In genomic region chr12:46450279-46450748, GRCh38 we compare ENCODE assay signal across 9 cellular contexts.
DNase-seq lines count a peak whose midpoint lies in the region; ATAC-seq and TF ChIP-seq lines count a peak whose summit lies in the region.
"Had no signal": no experiment of that assay in that cellular context is flagged by ENCODE, and none has a peak within 500 bp of the region (broad histone marks: within the 10 kb centered on the region; RNA-seq: fewer than 3 reads in every experiment).

No MANE protein-coding gene starts in this region.

- TF ChIP-seq CTCF in PC-3 (conservative IDR thresholded peaks at IDR 0.05; ENCODE audit: low read depth, low read length) (no peak), osteoblast (IDR thresholded peaks at IDR 0.05; ENCODE audit: extremely low read depth, low read depth, low read length) (no peak)

- H3K27ac ChIP-seq in PC-3 (ENCODE audit: low read length) (no peak overlapping the region), epithelial cell of prostate (peak overlapping the region; percentile 99), osteoblast (ENCODE audit: low read depth, low read length) (no peak overlapping the region)

- H4K20me1 ChIP-seq in PC-3 (ENCODE audit: low read length) (no peaks in the 10 kb centered on the region), osteoblast (ENCODE audit: insufficient read depth, low read length) (no peaks in the 10 kb centered on the region)

- H3K79me2 ChIP-seq in PC-3 (ENCODE audit: low read length) (no peaks in the 10 kb centered on the region), osteoblast (ENCODE audit: insufficient read depth, low read length) (no peaks in the 10 kb centered on the region)

- H3K4me2 ChIP-seq in PC-3 (ENCODE audit: low read length) (0 out of 2 replicates have a peak overlapping the region, but pooled peaks have one; percentile 7), osteoblast (ENCODE audit: insufficient read depth, low read length) (no peak overlapping the region)

- H3K27me3 ChIP-seq in PC-3 (ENCODE audit: low read length) (no peaks in the 10 kb centered on the region), osteoblast (ENCODE audit: insufficient read depth, low read length) (no peaks in the 10 kb centered on the region)

- BruUV-seq in PC-3 (replicated peaks; lab: Mats Ljungman, UMichigan), result no TSS peak

- H3K9me3 ChIP-seq in PC-3 (ENCODE audit: low read length), result no peaks in the 10 kb centered on the region
- H3K9me3 ChIP-seq in osteoblast (ENCODE audit: low read depth, low read length), result no peaks in the 10 kb centered on the region

- H2AFZ ChIP-seq in PC-3 (ENCODE audit: low read length) (no peak overlapping the region), osteoblast (ENCODE audit: low read length) (no peak overlapping the region)

- ATAC-seq in PC-3, result no peak
- ATAC-seq in HG03159 (IDR thresholded peaks at IDR 0.05; ENCODE audit: unreplicated experiment), result no peak
- ATAC-seq in GM21619 (IDR thresholded peaks at IDR 0.05; ENCODE audit: unreplicated experiment), result no peak

- POLR2A ChIA-PET in PC-3 (lab: Charles Lee; ENCODE audit: unreplicated experiment), result interaction anchor here (0.6 kb wide), 1 partner anchor 21 kb away, joined by 4 read pairs; no protein-coding TSS in a partner anchor

- no peaks in the 10 kb centered on the region for H3F3A ChIP-seq in PC-3 (ENCODE audit: low read length, unreplicated experiment)

- no peaks in the 10 kb centered on the region for H3K9me2 ChIP-seq in PC-3 (replicated peaks; ENCODE audit: low read length)

- H3K36me3 ChIP-seq in PC-3 (ENCODE audit: low read depth, low read length) (no peaks in the 10 kb centered on the region), osteoblast (ENCODE audit: insufficient read depth, low read length) (no peaks in the 10 kb centered on the region)

- no peak overlapping the region for H3K9ac ChIP-seq in PC-3 (ENCODE audit: low read length)

- H3K4me3 ChIP-seq in PC-3 (ENCODE audit: low read length) (no peak overlapping the region), osteoblast (ENCODE audit: insufficient read depth, low read length) (no peak overlapping the region)

- CTCF ChIA-PET in PC-3 (lab: Charles Lee), result no interaction called here

- intact Hi-C loops in PC-3 (cut with micrococcal nuclease), result no loop called here

- H3K4me1 ChIP-seq in PC-3 (ENCODE audit: insufficient read depth, low read length) (peaks cover 69% of the 10 kb centered on the region), osteoblast (ENCODE audit: insufficient read depth, low read length) (peaks cover 10% of the 10 kb centered on the region)

- DNase-seq in DMS53 treated with DMSO at 0.1 percent for 48 hours (lab: John Stamatoyannopoulos, UW; ENCODE audit: unreplicated experiment), result peak; percentile 51
- DNase-seq in PC-3, result peak; percentile 65
- DNase-seq in epithelial cell of prostate (ENCODE audit: low read depth, low spot score), result no peak
- peak; percentile 3 for DNase-seq in osteoblast (ENCODE audit: insufficient read length, low spot score, missing footprints)
- DNase-seq in activated CD8-positive, alpha-beta memory T cell treated with anti-CD3 and anti-CD28 coated beads, Interleukin-2, amount 50 U/mL, for 4 hours, result no peak
- DNase-seq in NOMO-1 treated with DMSO at 0.1 percent for 48 hours (lab: John Stamatoyannopoulos, UW; ENCODE audit: unreplicated experiment), result no peak
- DNase-seq: NCI-H446 treated with DMSO at 0.1 percent for 48 hours had no signal

Comparison
In these comparisons a context has a peak if more than half of its experiments do, and no peak if none do; other contexts are left out.
1. DNase-seq: peak in DMS53 treated with DMSO at 0.1 percent for 48 hours (single experiment), PC-3 (single experiment) and osteoblast (single experiment); none in epithelial cell of prostate (single experiment), activated CD8-positive, alpha-beta memory T cell treated with anti-CD3 and anti-CD28 coated beads, Interleukin-2, amount 50 U/mL, for 4 hours (single experiment) and NOMO-1 treated with DMSO at 0.1 percent for 48 hours (single experiment).